Comparison of ENCODE assay signal across 9 cellular contexts in genomic region chr20:48419173-48419572, GRCh38.
"Had no signal": no experiment of that assay in that cellular context is flagged by ENCODE, and none has a peak within 500 bp of the region (broad histone marks: within the 10 kb centered on the region; RNA-seq: fewer than 3 reads in every experiment).

No MANE protein-coding gene starts in this region.

- DNase-seq: GM23248, GOT3, H9, HCEC 1CT, IMR-90 had no signal

- H3K9ac ChIP-seq: GM23248 had no signal

- H3K9me3 Mint-ChIP-seq: H9 had no signal

- H3K4me3 Mint-ChIP-seq: H9 had no signal

- H2AFZ ChIP-seq: GM23248 had no signal

- H3K4me3 ChIP-seq: GM23248, K562 had no signal

- FAIRE-seq: H54, HepG2, K562 had no signal

- H3K27ac Mint-ChIP-seq: H9 had no signal

- H3K27ac ChIP-seq: GM23248, HL-60 had no signal
